ENCODE assay signal across 20 cellular contexts in genomic region chr14:103663506-103663905, GRCh38. TPM values are rescaled to one million over a fixed set of nuclear protein-coding genes. Genes with fewer than 3 reads are reported as not detected.
DNase-seq lines count a peak whose midpoint lies in the region; ATAC-seq and TF ChIP-seq lines count a peak whose summit lies in the region.
"Had no signal": no experiment of that assay in that cellular context is flagged by ENCODE, and none has a peak within 500 bp of the region (broad histone marks: within the 10 kb centered on the region; RNA-seq: fewer than 3 reads in every experiment).

No MANE protein-coding gene starts in this region.

- H3K18ac ChIP-seq in trophoblast cell (ENCODE audit: low read length): peak overlapping the region; percentile 41

- H3K36me3 Mint-ChIP-seq in MCF 10A (ENCODE audit: insufficient read depth, unreplicated experiment): peaks cover 78% of the 10 kb centered on the region

- CTCF ChIA-PET in MCF 10A (lab: Yijun Ruan, JAX): interaction anchor here (0.6 kb wide), 1 partner anchor 9 kb away, joined by 3 read pairs; no protein-coding TSS in a partner anchor
- CTCF ChIA-PET in mammary epithelial cell (lab: Charles Lee; ENCODE audit: low non-redundant PET): no interaction called here
- CTCF ChIA-PET in HEK293T (lab: Yijun Ruan, JAX): no interaction called here

- H3K9me2 ChIP-seq in hepatocyte (replicated peaks; ENCODE audit: insufficient read depth): no peaks in the 10 kb centered on the region

- POLR2A ChIA-PET in MCF 10A (lab: Yijun Ruan, JAX) (no interaction called here), HEK293T (lab: Yijun Ruan, JAX) (no interaction called here)

- H3K4me2 ChIP-seq in mammary epithelial cell (ENCODE audit: insufficient read depth, low read depth, low read length) (no peak overlapping the region), hepatocyte (no peak overlapping the region), trophoblast cell (ENCODE audit: low read length) (peak overlapping the region; percentile 39)

- H3K36me3 ChIP-seq in mammary epithelial cell (ENCODE audit: insufficient read depth, low read length) (peaks cover 23% of the 10 kb centered on the region), hepatocyte (replicated peaks; ENCODE audit: insufficient read depth, low read depth) (peaks cover 4% of the 10 kb centered on the region), trophoblast cell (ENCODE audit: control insufficient read depth in 1 of 2, insufficient read depth in 2 of 2, low read length in 2 of 2) (peaks cover 43 to 51% of the 10 kb centered on the region in 2 experiments), uterus (no peaks in the 10 kb centered on the region)
- H3K36me3 ChIP-seq: ovary had no signal

- peak overlapping the region; percentile 81 for H2BK5ac ChIP-seq in trophoblast cell (ENCODE audit: low read depth, low read length, poor library complexity)

- peak overlapping the region; percentile 91 for H4K91ac ChIP-seq in trophoblast cell (ENCODE audit: low read depth, low read length)

- H3K9me3 Mint-ChIP-seq in MCF 10A (ENCODE audit: unreplicated experiment): no peaks in the 10 kb centered on the region
- H3K9me3 Mint-ChIP-seq: IgD-negative memory B cell had no signal

- H3K27me3 Mint-ChIP-seq in MCF 10A (ENCODE audit: insufficient read depth, unreplicated experiment): no peaks in the 10 kb centered on the region
- H3K27me3 Mint-ChIP-seq: IgD-negative memory B cell had no signal

- peaks cover 6% of the 10 kb centered on the region for H3K4me1 Mint-ChIP-seq in MCF 10A (ENCODE audit: insufficient read depth, unreplicated experiment)

- DNase-seq in MCF 10A (ENCODE audit: unreplicated experiment) (no peak), mammary epithelial cell (no peak), hepatocyte (ENCODE audit: low spot score) (no peak), trophoblast cell (no peak), uterus (no peak), SK-N-DZ (ENCODE audit: low spot score) (no peak), HEK293T (ENCODE audit: extremely low spot score) (no peak)
- DNase-seq: activated CD4-positive, alpha-beta T cell treated with anti-CD3 and anti-CD28 coated beads, Interleukin-2, amount 50 U/mL, for 1 hour; activated naive CD4-positive, alpha-beta T cell; activated T-cell treated with anti-CD3 and anti-CD28 coated beads for 4 hours; cortex of kidney; DMS153; GF-D8; left cardiac atrium; NCI-H226; stimulated activated CD4-positive, alpha-beta T cell treated with anti-CD3 and anti-CD28 coated beads, Interleukin-4, amount 100 ng/mL, for 24 hours had no signal

- peak overlapping the region; percentile 52 for H4K12ac ChIP-seq in trophoblast cell (ENCODE audit: low read depth, low read length)

- H3K4me3 ChIP-seq in mammary epithelial cell (replicated peaks in 1 of 3; ENCODE audit: insufficient read depth in 1 of 3, low read depth in 2 of 3, low read length in 3 of 3): no peak overlapping the region
- no peak overlapping the region for H3K4me3 ChIP-seq in hepatocyte
- peak overlapping the region; percentile 45 for H3K4me3 ChIP-seq in trophoblast cell (ENCODE audit: low read depth, low read length)
- no peak overlapping the region for H3K4me3 ChIP-seq in uterus
- H3K4me3 ChIP-seq: GM12878, ovary had no signal

- intact Hi-C loops in MCF 10A (cut with micrococcal nuclease) (no loop called here), mammary epithelial cell (cut with micrococcal nuclease) (no loop called here), uterus (cut with DNase I; ENCODE audit: low total_unique reads) (no loop called here)

- H3K14ac ChIP-seq in trophoblast cell (ENCODE audit: low read length): peak overlapping the region; percentile 80

- H3K27ac Mint-ChIP-seq in MCF 10A (ENCODE audit: low read depth, unreplicated experiment): peak overlapping the region; percentile 65

- peak overlapping the region; percentile 49 for H3K4ac ChIP-seq in trophoblast cell (ENCODE audit: low read depth, low read length)

- no peak overlapping the region for H3K4me3 Mint-ChIP-seq in MCF 10A (ENCODE audit: unreplicated experiment)
- H3K4me3 Mint-ChIP-seq: IgD-negative memory B cell had no signal

- dilution Hi-C loops in mammary epithelial cell (cut with HindIII; ENCODE audit: low sequenced_read_pairs): loop anchor here (5.0 kb wide), 2 partner anchors 44 to 71 kb away; no protein-coding TSS in a partner anchor

- no peaks in the 10 kb centered on the region for H3K27me3 ChIP-seq in mammary epithelial cell (ENCODE audit: insufficient read depth, low read length)
- no peaks in the 10 kb centered on the region for H3K27me3 ChIP-seq in hepatocyte
- no peaks in the 10 kb centered on the region for H3K27me3 ChIP-seq in trophoblast cell (ENCODE audit: insufficient read depth, low read length)
- H3K27me3 ChIP-seq in uterus: no peaks in the 10 kb centered on the region
- H3K27me3 ChIP-seq: ovary had no signal

- no peak for ATAC-seq in activated CD4-positive, CD25-positive, alpha-beta regulatory T cell treated with anti-CD3 and anti-CD28 coated beads, Interleukin-2, amount 50 U/mL, for 24 hours
- ATAC-seq: GM12878, left cardiac atrium had no signal

- H4K20me1 ChIP-seq in mammary epithelial cell (ENCODE audit: insufficient read depth, low read length) (peaks cover 2% of the 10 kb centered on the region), hepatocyte (ENCODE audit: insufficient read depth, poor library complexity, severe bottlenecking) (peaks cover 5% of the 10 kb centered on the region)

- H2BK12ac ChIP-seq in trophoblast cell (ENCODE audit: low read length): peak overlapping the region; percentile 70

- H3K9ac ChIP-seq in mammary epithelial cell (ENCODE audit: insufficient read depth, low read length): no peak overlapping the region
- peak overlapping the region; percentile 58 for H3K9ac ChIP-seq in trophoblast cell (ENCODE audit: low read length)

- no peak for TF ChIP-seq POLR2A in uterus (IDR thresholded peaks at IDR 0.05)

- TF ChIP-seq CTCF in MCF 10A (IDR thresholded peaks at IDR 0.05; ENCODE audit: unreplicated experiment) (no peak), mammary epithelial cell (conservative IDR thresholded peaks at IDR 0.05 in 1 of 2, IDR thresholded peaks at IDR 0.05 in 1 of 2; ENCODE audit: extremely low read depth in 1 of 2, insufficient read depth in 1 of 2, low read depth in 1 of 2, low read length in 2 of 2) (no peak), hepatocyte (IDR thresholded peaks at IDR 0.05; ENCODE audit: poor library complexity) (no peak), uterus (IDR thresholded peaks at IDR 0.05) (no peak)

- H3K9me3 ChIP-seq in mammary epithelial cell (replicated peaks; ENCODE audit: insufficient read depth, low read length) (no peaks in the 10 kb centered on the region), hepatocyte (ENCODE audit: low read depth) (no peaks in the 10 kb centered on the region), trophoblast cell (ENCODE audit: insufficient read depth, low read depth, low read length) (peaks cover 2% of the 10 kb centered on the region), uterus (no peaks in the 10 kb centered on the region)
- H3K9me3 ChIP-seq: ovary had no signal

- peaks cover 14% of the 10 kb centered on the region for H3K4me1 ChIP-seq in mammary epithelial cell (ENCODE audit: insufficient read depth, low read length)
- no peaks in the 10 kb centered on the region for H3K4me1 ChIP-seq in hepatocyte (ENCODE audit: insufficient read depth)
- peaks cover 10 to 14% of the 10 kb centered on the region in 2 experiments for H3K4me1 ChIP-seq in trophoblast cell (ENCODE audit: control insufficient read depth in 1 of 2, insufficient read depth in 2 of 2, low read length in 2 of 2)
- no peaks in the 10 kb centered on the region for H3K4me1 ChIP-seq in uterus

- WGBS in mammary epithelial cell (ENCODE audit: low coverage, missing lambda C conversion rate): 60% methylated on average over 8 of the region's 13 CpGs
- 91% methylated on average over 13 of the region's 13 CpGs for WGBS in hepatocyte (ENCODE audit: low lambda C conversion rate, missing lambda C conversion rate)
- no CpG with 5 or more reads among the region's 13 CpGs for WGBS in trophoblast cell (ENCODE audit: extremely low coverage, insufficient coverage, insufficient read length)

- H2AFZ ChIP-seq in mammary epithelial cell (ENCODE audit: low read depth, low read length) (no peak overlapping the region), hepatocyte (no peak overlapping the region), trophoblast cell (ENCODE audit: insufficient read depth, low read length, poor library complexity) (no peak overlapping the region)

- H2BK120ac ChIP-seq in trophoblast cell (ENCODE audit: insufficient read depth, low read length, poor library complexity): peak overlapping the region; percentile 68

- H2AK5ac ChIP-seq in trophoblast cell (ENCODE audit: low read length): peak overlapping the region; percentile 83

- H3K79me1 ChIP-seq in trophoblast cell (ENCODE audit: low read length): peaks cover 6% of the 10 kb centered on the region

- no TSS peak for BruUV-seq in MCF 10A (replicated peaks; lab: Mats Ljungman, UMichigan)
- BruUV-seq in mammary epithelial cell (replicated peaks; lab: Mats Ljungman, UMichigan): no TSS peak

- in situ Hi-C loops in mammary epithelial cell (cut with MboI; ENCODE audit: low sequenced_read_pairs in 2 of 2): no loop called here

- H3K27ac ChIP-seq in mammary epithelial cell (ENCODE audit: insufficient read depth, low read depth, low read length) (no peak overlapping the region), hepatocyte (peak overlapping the region; percentile 51), trophoblast cell (ENCODE audit: low read depth, low read length) (peak overlapping the region; percentile 94), uterus (peak overlapping the region; percentile 25 to 57)

- H3K23ac ChIP-seq in trophoblast cell (ENCODE audit: low read length): peak overlapping the region; percentile 51

- peaks cover 74% of the 10 kb centered on the region for H3K79me2 ChIP-seq in mammary epithelial cell (ENCODE audit: insufficient read depth, low read length)
- peaks cover 29% of the 10 kb centered on the region for H3K79me2 ChIP-seq in hepatocyte
- peaks cover 2% of the 10 kb centered on the region for H3K79me2 ChIP-seq in trophoblast cell (ENCODE audit: control insufficient read depth, insufficient read depth, low read length, poor library complexity)

- H4K8ac ChIP-seq in trophoblast cell (ENCODE audit: low read depth, low read length): peak overlapping the region; percentile 82

RNA-seq across cellular contexts. Expression of gene KLC1, which starts 34.5 kb away (rescaled TPM):
- total RNA-seq in MCF 10A (2022): 216 and 220 TPM in 2 replicates
- total RNA-seq in mammary epithelial cell: 100 to 1,000 TPM; 216 to 237 TPM
- polyA plus RNA-seq in mammary epithelial cell: 102 TPM
- polyA minus RNA-seq in mammary epithelial cell: 142 TPM
- 115 and 122 TPM in 2 replicates for total RNA-seq in hepatocyte
- 95.4 and 130 TPM in 2 replicates for polyA plus RNA-seq in hepatocyte
- 105 TPM in 2 replicates for polyA plus RNA-seq in trophoblast cell (2013)
- 100 to 1,000 TPM; 130 to 459 (median 285) TPM for total RNA-seq in uterus
- 159 and 164 TPM in 2 replicates for polyA plus RNA-seq in SK-N-DZ (2014; cell fraction: cytosol; rRNA removed)
- polyA plus RNA-seq in SK-N-DZ (2014; cell fraction: nucleus; rRNA removed): 125 and 134 TPM in 2 replicates

RNA-seq across cellular contexts. Expression of gene XRCC3, which starts 51.7 kb away (rescaled TPM):
- total RNA-seq in MCF 10A (2022) (9.4 and 17.5 TPM in 2 replicates), mammary epithelial cell (10 to 100 TPM in 1 of 2 donors, 1 to 10 TPM in 1; 5.2 to 35.4 TPM), hepatocyte (7.1 and 9.1 TPM in 2 replicates), uterus (10 to 100 TPM in 1 of 4 donors, 1 to 10 TPM in 2, under 1 TPM in 1; 0.59 to 14.4 (median 5.2) TPM)
- polyA plus RNA-seq in mammary epithelial cell (23.4 TPM), hepatocyte (7.7 and 8.2 TPM in 2 replicates)
- 43.1 TPM for polyA minus RNA-seq in mammary epithelial cell
- polyA plus RNA-seq in trophoblast cell (2013): 10.1 and 11.7 TPM in 2 replicates
- polyA plus RNA-seq in SK-N-DZ (2014; cell fraction: cytosol; rRNA removed): 33.5 and 41.9 TPM in 2 replicates
- polyA plus RNA-seq in SK-N-DZ (2014; cell fraction: nucleus; rRNA removed): 61.4 and 67.5 TPM in 2 replicates

RNA-seq across cellular contexts. Expression of gene ZFYVE21, which starts 52.1 kb away (rescaled TPM):
- 28.6 and 35.5 TPM in 2 replicates for total RNA-seq in MCF 10A (2022)
- 10 to 100 TPM; 64.2 to 65.7 TPM for total RNA-seq in mammary epithelial cell
- polyA plus RNA-seq in mammary epithelial cell: 156 TPM
- 43.7 TPM for polyA minus RNA-seq in mammary epithelial cell
- total RNA-seq in hepatocyte: 39.4 and 59.2 TPM in 2 replicates
- polyA plus RNA-seq in hepatocyte: 51.3 and 55.2 TPM in 2 replicates
- 49.1 and 50.0 TPM in 2 replicates for polyA plus RNA-seq in trophoblast cell (2013)
- 100 to 1,000 TPM in 2 of 4 donors, 10 to 100 TPM in 2; 73.2 to 276 (median 103) TPM for total RNA-seq in uterus
- 20.8 and 20.9 TPM in 2 replicates for polyA plus RNA-seq in SK-N-DZ (2014; cell fraction: cytosol; rRNA removed)
- 52.4 and 53.0 TPM in 2 replicates for polyA plus RNA-seq in SK-N-DZ (2014; cell fraction: nucleus; rRNA removed)
